Comparison of ENCODE assay signal across 31 cellular contexts in genomic region chr11:99884750-99885149, GRCh38.
"Had no signal": no experiment of that assay in that cellular context is flagged by ENCODE, and none has a peak within 500 bp of the region (broad histone marks: within the 10 kb centered on the region; RNA-seq: fewer than 3 reads in every experiment).

No MANE protein-coding gene starts in this region.

- H3K4me3 ChIP-seq: ascending aorta, breast epithelium, cardiac muscle cell, colonic mucosa had no signal

- H3K9me3 Mint-ChIP-seq: activated naive CD8-positive, alpha-beta T cell treated with anti-CD3 and anti-CD28 coated beads, Interleukin-2, amount 10 ng/mL, durations not matched to agents 7 days and 5 days had no signal

- H3K9me3 ChIP-seq: ascending aorta, breast epithelium, colonic mucosa had no signal

- H3K27ac ChIP-seq: ascending aorta, breast epithelium, cardiac muscle cell, colonic mucosa, WERI-Rb-1 had no signal

- H3K27me3 Mint-ChIP-seq: activated CD4-positive, alpha-beta memory T cell treated with anti-CD3 and anti-CD28 coated beads for 36 hours; activated CD4-positive, alpha-beta T cell treated with anti-CD3 and anti-CD28 coated beads for 36 hours; activated CD4-positive, alpha-beta T cell treated with anti-CD3 and anti-CD28 coated beads, Interleukin-2, amount 10 ng/mL, durations not matched to agents 24 days and 14 days; activated naive CD4-positive, alpha-beta T cell treated with anti-CD3 and anti-CD28 coated beads, Interleukin-2, amount 10 ng/mL, durations not matched to agents 7 days and 5 days; activated naive CD8-positive, alpha-beta T cell treated with anti-CD3 and anti-CD28 coated beads, Interleukin-2, amount 10 ng/mL, durations not matched to agents 7 days and 5 days; activated T-cell treated with anti-CD3 and anti-CD28 coated beads, Interleukin-2, amount 50 U/mL, for 24 hours; T-helper 17 cell had no signal

- H3K27me3 ChIP-seq: ascending aorta, breast epithelium, cardiac muscle cell, colonic mucosa had no signal

- H3K4me1 Mint-ChIP-seq: activated CD4-positive, alpha-beta T cell treated with anti-CD3 and anti-CD28 coated beads for 36 hours; activated CD4-positive, alpha-beta T cell treated with anti-CD3 and anti-CD28 coated beads, Interleukin-2, amount 10 ng/mL, durations not matched to agents 24 days and 14 days; activated naive CD4-positive, alpha-beta T cell treated with anti-CD3 and anti-CD28 coated beads, Interleukin-2, amount 10 ng/mL, durations not matched to agents 7 days and 5 days; activated naive CD8-positive, alpha-beta T cell treated with anti-CD3 and anti-CD28 coated beads, Interleukin-2, amount 10 ng/mL, durations not matched to agents 7 days and 5 days; brain; T-helper 17 cell had no signal

- H3K36me3 ChIP-seq: ascending aorta, breast epithelium, cardiac muscle cell, colonic mucosa, WERI-Rb-1 had no signal

- H3K36me3 Mint-ChIP-seq: activated CD4-positive, alpha-beta memory T cell treated with anti-CD3 and anti-CD28 coated beads for 36 hours; activated naive CD4-positive, alpha-beta T cell treated with anti-CD3 and anti-CD28 coated beads, Interleukin-2, amount 10 ng/mL, durations not matched to agents 7 days and 5 days; activated naive CD8-positive, alpha-beta T cell treated with anti-CD3 and anti-CD28 coated beads, Interleukin-2, amount 10 ng/mL, durations not matched to agents 7 days and 5 days; brain had no signal

- H3K27ac Mint-ChIP-seq: activated CD4-positive, alpha-beta memory T cell treated with anti-CD3 and anti-CD28 coated beads for 36 hours; activated CD4-positive, alpha-beta T cell treated with anti-CD3 and anti-CD28 coated beads for 36 hours; activated CD4-positive, alpha-beta T cell treated with anti-CD3 and anti-CD28 coated beads, Interleukin-2, amount 10 ng/mL, durations not matched to agents 24 days and 14 days; activated CD8-positive, alpha-beta T cell treated with anti-CD3 and anti-CD28 coated beads, Interleukin-2, amount 10 ng/mL, durations not matched to agents 7 days and 5 days; activated naive CD4-positive, alpha-beta T cell treated with anti-CD3 and anti-CD28 coated beads, Interleukin-2, amount 10 ng/mL, durations not matched to agents 7 days and 5 days; activated naive CD4-positive, alpha-beta T cell treated with anti-CD3 and anti-CD28 coated beads, Interleukin-2, amount 50 U/mL, for 72 hours; activated naive CD8-positive, alpha-beta T cell treated with anti-CD3 and anti-CD28 coated beads, Interleukin-2, amount 10 ng/mL, durations not matched to agents 7 days and 5 days; activated T-cell treated with anti-CD3 and anti-CD28 coated beads, Interleukin-2, amount 50 U/mL, for 24 hours; activated T-cell treated with anti-CD3 and anti-CD28 coated beads, Interleukin-2, amount 50 U/mL, for 72 hours; brain; T-helper 17 cell; T-helper 2 cell treated with Interferon-gamma antibody and Interleukin-4, amounts not matched to agents 5 μg/mL and 100 μg/mL, for 36 hours had no signal

- DNase-seq: activated CD4-positive, alpha-beta memory T cell treated with anti-CD3 and anti-CD28 coated beads for 36 hours; activated CD4-positive, alpha-beta T cell treated with anti-CD3 and anti-CD28 coated beads for 36 hours; activated CD4-positive, alpha-beta T cell treated with anti-CD3 and anti-CD28 coated beads, Interleukin-2, amount 10 ng/mL, durations not matched to agents 24 days and 14 days; activated CD4-positive, CD25-positive, alpha-beta regulatory T cell; activated CD4-positive, CD25-positive, alpha-beta regulatory T cell treated with anti-CD3 and anti-CD28 coated beads, Interleukin-2, amount 50 U/mL, for 72 hours; activated CD8-positive, alpha-beta memory T cell treated with anti-CD3 and anti-CD28 coated beads, Interleukin-2, amount 50 U/mL, for 48 hours; activated CD8-positive, alpha-beta T cell treated with anti-CD3 and anti-CD28 coated beads, Interleukin-2, amount 10 ng/mL, durations not matched to agents 7 days and 5 days; activated gamma-delta T cell; activated naive CD4-positive, alpha-beta T cell; activated naive CD4-positive, alpha-beta T cell treated with anti-CD3 and anti-CD28 coated beads, Interleukin-2, amount 10 ng/mL, durations not matched to agents 7 days and 5 days; activated naive CD8-positive, alpha-beta T cell treated with anti-CD3 and anti-CD28 coated beads, Interleukin-2, amount 10 ng/mL, durations not matched to agents 7 days and 5 days; activated T-cell treated with anti-CD3 and anti-CD28 coated beads for 4 hours; activated T-cell treated with anti-CD3 and anti-CD28 coated beads, Interleukin-2, amount 50 U/mL, for 24 hours; activated T-cell treated with anti-CD3 and anti-CD28 coated beads, Interleukin-2, amount 50 U/mL, for 72 hours; central memory CD4-positive, alpha-beta T cell; cerebellar nuclear complex; colonic mucosa; effector CD8-positive, alpha-beta T cell; erythroblast; foreskin fibroblast; head of caudate nucleus; T-helper 1 cell; T-helper 17 cell; T1000; WERI-Rb-1 had no signal

- H3K4me1 ChIP-seq: ascending aorta, breast epithelium, colonic mucosa had no signal

- H3K4me3 Mint-ChIP-seq: activated CD4-positive, alpha-beta memory T cell treated with anti-CD3 and anti-CD28 coated beads for 36 hours; activated CD4-positive, alpha-beta T cell treated with anti-CD3 and anti-CD28 coated beads for 36 hours; activated CD4-positive, alpha-beta T cell treated with anti-CD3 and anti-CD28 coated beads, Interleukin-2, amount 10 ng/mL, durations not matched to agents 24 days and 14 days; activated CD8-positive, alpha-beta T cell treated with anti-CD3 and anti-CD28 coated beads, Interleukin-2, amount 10 ng/mL, durations not matched to agents 7 days and 5 days; activated naive CD4-positive, alpha-beta T cell treated with anti-CD3 and anti-CD28 coated beads, Interleukin-2, amount 10 ng/mL, durations not matched to agents 7 days and 5 days; activated naive CD8-positive, alpha-beta T cell treated with anti-CD3 and anti-CD28 coated beads, Interleukin-2, amount 10 ng/mL, durations not matched to agents 7 days and 5 days; activated T-cell treated with anti-CD3 and anti-CD28 coated beads, Interleukin-2, amount 50 U/mL, for 24 hours; activated T-cell treated with anti-CD3 and anti-CD28 coated beads, Interleukin-2, amount 50 U/mL, for 72 hours; brain; T-helper 17 cell; T-helper 2 cell treated with Interferon-gamma antibody and Interleukin-4, amounts not matched to agents 5 μg/mL and 100 μg/mL, for 36 hours had no signal
